ENCODE assay signal across 1 cellular context in genomic region chr2:46763861-46764260, GRCh38.
TF ChIP-seq lines count a peak whose summit lies in the region.

No MANE protein-coding gene starts in this region.

TF ChIP-seq in HepG2, 621 proteins besides CTCF, POLR2A, EP300 and RAD21 (continued from another document):
- TF ChIP-seq ZNF574 (CRISPR knock-in tag; IDR thresholded peaks at IDR 0.05) (no peak), ZNF383 (CRISPR knock-in tag; IDR thresholded peaks at IDR 0.05; ENCODE audit: borderline replicate concordance) (no peak), CERS6 (CRISPR knock-in tag; IDR thresholded peaks at IDR 0.05) (no peak), IKZF5 (CRISPR knock-in tag; IDR thresholded peaks at IDR 0.05) (no peak), ZNF121 (CRISPR knock-in tag; IDR thresholded peaks at IDR 0.05) (no peak), SKIL (CRISPR knock-in tag; IDR thresholded peaks at IDR 0.05; ENCODE audit: borderline replicate concordance) (no peak), HNF1B (CRISPR knock-in tag; IDR thresholded peaks at IDR 0.05) (no peak)
